In genomic region chr1:32817815-32818786, GRCh38 we compare ENCODE assay signal across 8 cellular contexts. TPM values are rescaled to one million over a fixed set of nuclear protein-coding genes. Genes with fewer than 3 reads are reported as not detected.
DNase-seq lines count a peak whose midpoint lies in the region; ATAC-seq, FAIRE-seq and TF ChIP-seq lines count a peak whose summit lies in the region.

No MANE protein-coding gene starts in this region.

- FAIRE-seq in RCC 7860 (lab: Jason Lieb, UNC) = no peak

- DNase-seq in DMS114 treated with DMSO at 0.1 percent for 48 hours (lab: John Stamatoyannopoulos, UW; ENCODE audit: unreplicated experiment) (peak; percentile 46), KG1 (lab: John Stamatoyannopoulos, UW) (peak; percentile 75), RCC 7860 (ENCODE audit: low spot score) (peak; percentile 74), globus pallidus (ENCODE audit: low spot score) (peak; percentile 46), neural crest cell (ENCODE audit: low read depth, low spot score) (peak; percentile 61), aorta (peak; percentile 87 to 92)
- peak in 1 of 2 donors; percentile 42 for DNase-seq in activated naive CD4-positive, alpha-beta T cell treated with anti-CD3 and anti-CD28 coated beads, Interleukin-2, amount 50 U/mL, for 72 hours (ENCODE audit: low spot score in 2 of 2)

- WGBS in aorta, 2 donors = 1% methylated on average over 41 to 51 of the region's 51 CpGs

- H3K27me3 Mint-ChIP-seq in neural crest cell (ENCODE audit: low read depth) = no peaks in the 10 kb centered on the region

- no peaks in the 10 kb centered on the region for H3K9me3 Mint-ChIP-seq in activated naive CD4-positive, alpha-beta T cell treated with anti-CD3 and anti-CD28 coated beads, Interleukin-2, amount 50 U/mL, for 72 hours
- no peaks in the 10 kb centered on the region for H3K9me3 Mint-ChIP-seq in neural crest cell

- H3K36me3 ChIP-seq in aorta (ENCODE audit: control insufficient read depth in 1 of 2, insufficient read depth in 2 of 2, low read length in 1 of 2) = no peaks in the 10 kb centered on the region

- H3K9me3 ChIP-seq in aorta (ENCODE audit: control insufficient read depth, low read length) = no peaks in the 10 kb centered on the region

- H3K27me3 ChIP-seq in aorta (ENCODE audit: control insufficient read depth in 1 of 2, insufficient read depth in 2 of 2, low read length in 1 of 2) = no peaks in the 10 kb centered on the region

- H3K36me3 Mint-ChIP-seq in activated naive CD4-positive, alpha-beta T cell treated with anti-CD3 and anti-CD28 coated beads, Interleukin-2, amount 50 U/mL, for 72 hours = peaks cover 34 to 38% of the 10 kb centered on the region in 2 donors
- H3K36me3 Mint-ChIP-seq in neural crest cell (ENCODE audit: low read depth) = peaks cover 9% of the 10 kb centered on the region

- peaks cover 0 to 8% of the 10 kb centered on the region in 2 donors for H3K4me1 ChIP-seq in aorta (ENCODE audit: control insufficient read depth in 1 of 2, insufficient read depth in 2 of 2, low read length in 2 of 2)

- intact Hi-C loops in aorta (cut with DNase I) = loop anchor here (5.0 kb wide), 3 partner anchors 54 to 116 kb away; partner anchors contain the start of genes FNDC5 (in 1 of the 2) and SYNC (in 1 of the 2)

- H3K4me1 Mint-ChIP-seq in neural crest cell = peaks cover 41% of the 10 kb centered on the region

- H3K4me3 ChIP-seq in aorta (ENCODE audit: low read length in 2 of 2) = peak overlapping the region; percentile 24 to 84

- no peak for TF ChIP-seq CTCF in neural crest cell (conservative IDR thresholded peaks at IDR 0.05)

- ATAC-seq in GM21825 (IDR thresholded peaks at IDR 0.05; ENCODE audit: unreplicated experiment) = peak; percentile 17
- peak; percentile 2 to 4 for ATAC-seq in activated naive CD4-positive, alpha-beta T cell treated with anti-CD3 and anti-CD28 coated beads, Interleukin-2, amount 50 U/mL, for 72 hours
- peak; percentile 79 for ATAC-seq in aorta (ENCODE audit: low FRiP score)

- H3K4me3 Mint-ChIP-seq in neural crest cell = peak overlapping the region; percentile 95

- peak overlapping the region; percentile 71 to 86 for H3K27ac ChIP-seq in aorta (ENCODE audit: low read depth in 1 of 2, low read length in 2 of 2)

- H3K27ac Mint-ChIP-seq in activated naive CD4-positive, alpha-beta T cell treated with anti-CD3 and anti-CD28 coated beads, Interleukin-2, amount 50 U/mL, for 72 hours = peak overlapping the region; percentile 99
- H3K27ac Mint-ChIP-seq in neural crest cell (ENCODE audit: unreplicated experiment) = peak overlapping the region; percentile 92

RNA-seq across cellular contexts. Expression of gene S100PBP, which starts 0.6 kb away (rescaled TPM):
- 10 to 100 TPM; 41.5 to 73.0 TPM for total RNA-seq in activated naive CD4-positive, alpha-beta T cell treated with anti-CD3 and anti-CD28 coated beads, Interleukin-2, amount 50 U/mL, for 72 hours
- total RNA-seq in neural crest cell (55.0 and 55.7 TPM in 2 replicates), aorta (10 to 100 TPM; 37.4 to 60.7 TPM)
- 10 to 100 TPM in 1 of 2 donors, 1 to 10 TPM in 1; 2.8 to 12.1 TPM for polyA plus RNA-seq in aorta

RNA-seq across cellular contexts. Expression of gene YARS1, which starts 0.9 kb away (rescaled TPM):
- total RNA-seq in activated naive CD4-positive, alpha-beta T cell treated with anti-CD3 and anti-CD28 coated beads, Interleukin-2, amount 50 U/mL, for 72 hours = 100 to 1,000 TPM; 217 to 236 TPM
- total RNA-seq in neural crest cell = 140 and 145 TPM in 2 replicates
- total RNA-seq in aorta = 10 to 100 TPM; 55.2 to 76.1 TPM
- polyA plus RNA-seq in aorta = 10 to 100 TPM; 20.4 to 38.7 TPM

RNA-seq across cellular contexts. Expression of gene FNDC5, which starts 52.6 kb away (rescaled TPM):
- total RNA-seq in activated naive CD4-positive, alpha-beta T cell treated with anti-CD3 and anti-CD28 coated beads, Interleukin-2, amount 50 U/mL, for 72 hours = not detected
- 26.8 and 28.7 TPM in 2 replicates for total RNA-seq in neural crest cell
- total RNA-seq in aorta = 10 to 100 TPM in 1 of 2 donors, 1 to 10 TPM in 1; 5.6 to 17.6 TPM
- polyA plus RNA-seq in aorta = 10 to 100 TPM in 1 of 2 donors, 1 to 10 TPM in 1; 8.1 to 11.7 TPM

Comparison
In these comparisons a context has a peak if more than half of its experiments do, and no peak if none do; other contexts are left out.
1. ATAC-seq: peak in every context shown above with its lines; median percentile 79 in aorta; 17 in GM21825; 3 in activated naive CD4-positive, alpha-beta T cell treated with anti-CD3 and anti-CD28 coated beads, Interleukin-2, amount 50 U/mL, for 72 hours.
2. RNA of gene FNDC5, which starts 52.6 kb away (total RNA-seq): 26.8 to 28.7 TPM in neural crest cell and 5.6 to 17.6 TPM in aorta; not detected in activated naive CD4-positive, alpha-beta T cell treated with anti-CD3 and anti-CD28 coated beads, Interleukin-2, amount 50 U/mL, for 72 hours; every median in the first group is over 4 times any median in the second.